Comparison of ENCODE assay signal across 9 cellular contexts in genomic region chr6:35698430-35698829, GRCh38. TPM values are rescaled to one million over a fixed set of nuclear protein-coding genes. Genes with fewer than 3 reads are reported as not detected.
A peak's percentile ranks its signal among the peaks of the same experiment; 100 is the strongest.
DNase-seq lines count a peak whose midpoint lies in the region; ATAC-seq, FAIRE-seq and TF ChIP-seq lines count a peak whose summit lies in the region.
"Not testable (repeated sequence)": the region's sequence is repeated elsewhere in the genome, so short reads cannot be mapped to it uniquely, and the experiment has no call there.
"Had no signal": no experiment of that assay in that cellular context is flagged by ENCODE, and none has a peak within 500 bp of the region (broad histone marks: within the 10 kb centered on the region; RNA-seq: fewer than 3 reads in every experiment).

No MANE protein-coding gene starts in this region.

- not testable (repeated sequence) for H3K36me3 ChIP-seq in GM23338 (ENCODE audit: insufficient read depth); H1 (ENCODE audit: control insufficient read depth in 2 of 4, insufficient read depth in 4 of 4, low read length in 3 of 4); right atrium auricular region; HepG2 (replicated peaks in 1 of 2; ENCODE audit: control insufficient read depth in 1 of 2, insufficient read depth in 2 of 2, low read length in 2 of 2)

- TF ChIP-seq RAD21 in H1 (IDR thresholded peaks at IDR 0.05 in 1 of 2, conservative IDR thresholded peaks at IDR 0.05 in 1 of 2; ENCODE audit: low read depth in 2 of 2, low read length in 2 of 2); HepG2 (CRISPR knock-in tag; IDR thresholded peaks at IDR 0.05): not testable (repeated sequence)

- not testable (repeated sequence) for H3K4me3 ChIP-seq in GM23338; H1 (ENCODE audit: extremely low read depth in 1 of 4, insufficient read depth in 2 of 4, low read depth in 3 of 4, low read length in 4 of 4); fibroblast of mammary gland (ENCODE audit: control insufficient read depth, low read depth, low read length); right atrium auricular region; HepG2 (replicated peaks in 1 of 3; ENCODE audit: insufficient read depth in 1 of 3, low read depth in 2 of 3, low read length in 3 of 3)

- not testable (repeated sequence) for H2BK20ac ChIP-seq in H1 (ENCODE audit: low read length)

- TF ChIP-seq POLR2A in H1 (IDR thresholded peaks at IDR 0.05; ENCODE audit: control extremely low read depth in 1 of 2, low read depth in 2 of 2, low read length in 2 of 2); HepG2 (IDR thresholded peaks at IDR 0.05; ENCODE audit: insufficient read depth in 1 of 2, low read depth in 2 of 2, low read length in 2 of 2): not testable (repeated sequence)

- BruUV-seq in HepG2 (replicated peaks; lab: Mats Ljungman, UMichigan): not testable (repeated sequence)

- not testable (repeated sequence) for H3K27me3 ChIP-seq in GM23338 (ENCODE audit: insufficient read depth); H1 (replicated peaks in 1 of 4; ENCODE audit: control insufficient read depth in 3 of 4, extremely low read depth in 1 of 4, insufficient read depth in 3 of 4, low read length in 3 of 4); right atrium auricular region; HepG2 (ENCODE audit: control insufficient read depth in 1 of 2, insufficient read depth in 2 of 2, low read length in 2 of 2)

- 93% methylated on average over 7 of the region's 7 CpGs; no CpG with 5 or more reads in 1 of the 2 experiments for WGBS in H1 (ENCODE audit: extremely low coverage in 1 of 2, insufficient coverage in 1 of 2, insufficient read length in 1 of 2, insufficient replicate concordance in 2 of 2, low coverage in 1 of 2, low lambda C conversion rate in 2 of 2, missing lambda C conversion rate in 1 of 2), 2 experiments
- WGBS in HepG2 (ENCODE audit: low lambda C conversion rate): 49% methylated on average over 7 of the region's 7 CpGs

- TF ChIP-seq CTCF in GM23338 (conservative IDR thresholded peaks at IDR 0.05; ENCODE audit: low read depth in 2 of 2); H1 (IDR thresholded peaks at IDR 0.05; ENCODE audit: control extremely low read depth in 1 of 3, insufficient read depth in 1 of 3, low read depth in 1 of 3, low read length in 3 of 3); fibroblast of mammary gland (conservative IDR thresholded peaks at IDR 0.05; ENCODE audit: control insufficient read depth, insufficient read depth, low read depth, low read length); right atrium auricular region (IDR thresholded peaks at IDR 0.05); HepG2 (CRISPR knock-in tag; IDR thresholded peaks at IDR 0.05): not testable (repeated sequence)

- POLR2A ChIA-PET in H1 (lab: Charles Lee; ENCODE audit: partially characterized antibody); HepG2 (lab: Yijun Ruan, JAX): not testable (repeated sequence)

- CTCF ChIA-PET in H1 (lab: Charles Lee; ENCODE audit: partially characterized antibody); HepG2 (lab: Yijun Ruan, JAX; ENCODE audit: low intra/inter-chr PET ratio, low total read pairs): not testable (repeated sequence)

- H4K20me1 ChIP-seq in GM23338 (replicated peaks; ENCODE audit: insufficient read depth); H1 (replicated peaks in 1 of 2; ENCODE audit: control insufficient read depth in 1 of 2, insufficient read depth in 2 of 2, low read length in 2 of 2); HepG2 (ENCODE audit: insufficient read depth, low read length): not testable (repeated sequence)

- not testable (repeated sequence) for H4K91ac ChIP-seq in H1 (replicated peaks; ENCODE audit: insufficient read length, low read length)

- H3K56ac ChIP-seq in H1 (replicated peaks; ENCODE audit: insufficient read length, low read depth, low read length): not testable (repeated sequence)

- not testable (repeated sequence) for H3K79me1 ChIP-seq in H1 (ENCODE audit: low read depth, low read length)

- H4K8ac ChIP-seq in H1 (ENCODE audit: extremely low read depth, insufficient read depth, low read length): not testable (repeated sequence)

- H3K9me3 Mint-ChIP-seq in GM23338: not testable (repeated sequence)

- H3K23me2 ChIP-seq in H1 (ENCODE audit: low read depth, low read length): not testable (repeated sequence)

- H3K27me3 Mint-ChIP-seq in GM23338 (ENCODE audit: insufficient read depth, low read depth, poor library complexity): not testable (repeated sequence)

- H3K18ac ChIP-seq in H1 (ENCODE audit: extremely low read depth, low read length): not testable (repeated sequence)

- H3K27ac Mint-ChIP-seq in GM23338: not testable (repeated sequence)

- intact Hi-C loops in HepG2 (cut with micrococcal nuclease; ENCODE audit: unreplicated experiment): not testable (repeated sequence)

- H3F3A ChIP-seq in GM23338 (replicated peaks; ENCODE audit: low read depth): not testable (repeated sequence)

- DNase-seq in GM23338 (ENCODE audit: low spot score); H1 (ENCODE audit: low read depth in 1 of 2, low spot score in 2 of 2); HepG2 (ENCODE audit: low spot score): not testable (repeated sequence)
- DNase-seq in amniotic epithelial cell (ENCODE audit: low read depth): peak; percentile 52
- peak; percentile 33 for DNase-seq in fibroblast of mammary gland (ENCODE audit: low read depth)
- DNase-seq in right atrium auricular region (ENCODE audit: low spot score): peak; percentile 50

- not testable (repeated sequence) for H2AK5ac ChIP-seq in H1 (ENCODE audit: low read depth, low read length)

- H2BK5ac ChIP-seq in H1 (ENCODE audit: low read depth, low read length): not testable (repeated sequence)

- not testable (repeated sequence) for H2BK15ac ChIP-seq in H1 (ENCODE audit: low read length)

- not testable (repeated sequence) for H3K27ac ChIP-seq in GM23338 (ENCODE audit: low read depth); H1 (ENCODE audit: low read depth, low read length); right atrium auricular region; HepG2 (ENCODE audit: extremely low read length, insufficient read depth, low read length)

- ATAC-seq in GM23338, HepG2: not testable (repeated sequence)

- not testable (repeated sequence) for TF ChIP-seq EP300 in H1 (IDR thresholded peaks at IDR 0.05; ENCODE audit: borderline replicate concordance in 1 of 2, low read depth in 2 of 2, low read length in 2 of 2); HepG2 (IDR thresholded peaks at IDR 0.05; ENCODE audit: low read depth in 2 of 2, low read length in 2 of 2); HepG2 (CRISPR knock-in tag; IDR thresholded peaks at IDR 0.05; ENCODE audit: borderline replicate concordance)

- H3K23ac ChIP-seq in H1 (ENCODE audit: insufficient read length): not testable (repeated sequence)

- not testable (repeated sequence) for H4K5ac ChIP-seq in H1 (ENCODE audit: insufficient read length, low read depth, low read length)

- not testable (repeated sequence) for H3K9me3 ChIP-seq in H1 (ENCODE audit: insufficient read depth in 2 of 2, low read depth in 1 of 2, low read length in 1 of 2); right atrium auricular region; HepG2 (ENCODE audit: low read length)

- not testable (repeated sequence) for H3K4ac ChIP-seq in H1 (replicated peaks; ENCODE audit: insufficient read length, low read depth, low read length)

- not testable (repeated sequence) for H3K4me1 ChIP-seq in GM23338 (ENCODE audit: insufficient read depth); H1 (replicated peaks in 1 of 4; ENCODE audit: control insufficient read depth in 3 of 4, insufficient read depth in 4 of 4, low read length in 3 of 4); right atrium auricular region; HepG2 (ENCODE audit: insufficient read depth, low read length)

- in situ Hi-C loops in HepG2 (cut with HindIII; ENCODE audit: extremely low pct_ligation_motif_present, low pct_unique_long_range_greater_than_20kb): not testable (repeated sequence)

- not testable (repeated sequence) for H2BK120ac ChIP-seq in H1 (replicated peaks; ENCODE audit: low read depth, low read length)

- H3K4me3 Mint-ChIP-seq in GM23338: not testable (repeated sequence)

- not testable (repeated sequence) for H2BK12ac ChIP-seq in H1 (ENCODE audit: low read depth, low read length)

- not testable (repeated sequence) for H3K4me1 Mint-ChIP-seq in GM23338

- 0 out of 2 replicates have a peak overlapping the region, but pooled peaks have one; percentile 28 for H2AFZ ChIP-seq in GM23338
- H2AFZ ChIP-seq in H1 (ENCODE audit: low read length): peak overlapping the region; percentile 60; the same call in 1 of the 2 replicates
- not testable (repeated sequence) for H2AFZ ChIP-seq in HepG2 (ENCODE audit: low read length)

- H3K79me2 ChIP-seq in GM23338 (replicated peaks; ENCODE audit: insufficient read depth); H1 (ENCODE audit: control insufficient read depth in 1 of 2, insufficient read depth in 2 of 2, low read length in 2 of 2); HepG2 (ENCODE audit: insufficient read depth, low read length): not testable (repeated sequence)

- H3K4me2 ChIP-seq in GM23338; H1 (ENCODE audit: insufficient read depth in 1 of 2, low read depth in 2 of 2, low read length in 2 of 2); HepG2 (ENCODE audit: low read depth, low read length): not testable (repeated sequence)

- not testable (repeated sequence) for H3K9me2 ChIP-seq in GM23338 (ENCODE audit: insufficient read depth)

- not testable (repeated sequence) for H3K36me3 Mint-ChIP-seq in GM23338 (ENCODE audit: low read depth)

- not testable (repeated sequence) for FAIRE-seq in H1 (lab: Jason Lieb, UNC); HepG2 (lab: Jason Lieb, UNC)

- not testable (repeated sequence) for H3K14ac ChIP-seq in H1 (ENCODE audit: insufficient read length)

- H3K9ac ChIP-seq in H1 (replicated peaks in 1 of 4; ENCODE audit: extremely low read depth in 1 of 4, low read depth in 3 of 4, low read length in 3 of 4); HepG2 (ENCODE audit: insufficient read depth, low read depth, low read length): not testable (repeated sequence)

RNA-seq across cellular contexts. Expression of gene FKBP5, which starts 9.7 kb away (rescaled TPM):
- total RNA-seq in GM23338 (2014; rRNA removed; shearing (Covaris generic)): 24.3 and 28.6 TPM in 2 replicates
- 17.7 and 19.8 TPM in 2 replicates for polyA plus RNA-seq in GM23338 (2016; fragmentation: Nextera tagmentation; extraction: Ambion mirVana)
- 40.4 and 41.0 TPM in 2 replicates for total RNA-seq in H1 (2021; fragmentation: NEBNext Ultra II Directional; extraction: Animal tissue kit (Norgen Biotek cat#: 25700))
- 9.3 and 14.3 TPM in 2 replicates for polyA plus RNA-seq in H1 (2011; rRNA removed)
- polyA plus RNA-seq in H1 (2011; cell fraction: cytosol; rRNA removed): 16.1 TPM
- polyA plus RNA-seq in H1 (2011; cell fraction: nucleus; rRNA removed): 6.4 TPM
- 31.8 to 41.6 TPM (median 34.6 TPM) in 4 replicates for polyA plus RNA-seq in H1 (2012, experiment 1 of 2)
- 4.5 TPM for polyA plus RNA-seq in H1 (2012, experiment 2 of 2)
- 30.0 TPM for polyA plus RNA-seq in H1 (2013, experiment 1 of 2)
- 31.7 TPM for polyA plus RNA-seq in H1 (2013, experiment 2 of 2)
- 14.7 and 18.2 TPM in 2 replicates for polyA minus RNA-seq in H1 (2011; rRNA and poly(A)+ RNA removed)
- polyA minus RNA-seq in H1 (2011; cell fraction: cytosol; rRNA and poly(A)+ RNA removed): 10.3 TPM
- polyA minus RNA-seq in H1 (2011; cell fraction: nucleus; rRNA and poly(A)+ RNA removed): 10.6 TPM
- 100 to 1,000 TPM; 135 TPM for total RNA-seq in right atrium auricular region
- 17.4 and 30.9 TPM in 2 replicates for total RNA-seq in HepG2 (2016; rRNA removed; fragmentation: Illumina TruSeq; extraction: Trizol)
- total RNA-seq in HepG2 (2016; cell fraction: cytosol; rRNA removed; fragmentation: Illumina TruSeq; extraction: Trizol; ENCODE audit: low read depth): 9.1 and 9.8 TPM in 2 replicates
- total RNA-seq in HepG2 (2016; cell fraction: insoluble cytoplasmic fraction; rRNA removed; fragmentation: Illumina TruSeq; extraction: Trizol): 17.4 and 28.9 TPM in 2 replicates
- 15.6 and 16.6 TPM in 2 replicates for total RNA-seq in HepG2 (2016; cell fraction: membrane; rRNA removed; fragmentation: Illumina TruSeq; extraction: Trizol)
- 13.7 and 15.0 TPM in 2 replicates for total RNA-seq in HepG2 (2016; cell fraction: nucleus; rRNA removed; fragmentation: Illumina TruSeq; extraction: Trizol)
- polyA plus RNA-seq in HepG2 (2011; rRNA removed): 6.9 and 8.0 TPM in 2 replicates
- polyA plus RNA-seq in HepG2 (2011; cell fraction: cytosol; rRNA removed): 4.0 and 5.9 TPM in 2 replicates
- 2.9 and 3.5 TPM in 2 replicates for polyA plus RNA-seq in HepG2 (2011; cell fraction: nucleus; rRNA removed)
- polyA plus RNA-seq in HepG2 (2012): 13.9 and 16.1 TPM in 2 replicates
- polyA plus RNA-seq in HepG2 (2016; cell fraction: cytosol; fragmentation: Illumina TruSeq; extraction: Trizol; ENCODE audit: low read depth): 2.6 and 2.8 TPM in 2 replicates
- polyA plus RNA-seq in HepG2 (2016; cell fraction: insoluble cytoplasmic fraction; fragmentation: Illumina TruSeq; extraction: Trizol; ENCODE audit: low read depth): 46.6 and 52.0 TPM in 2 replicates
- polyA plus RNA-seq in HepG2 (2016; cell fraction: membrane; fragmentation: Illumina TruSeq; extraction: Trizol; ENCODE audit: low read depth): 10.4 and 11.9 TPM in 2 replicates
- 24.1 and 24.8 TPM in 2 replicates for polyA plus RNA-seq in HepG2 (2016; cell fraction: nucleus; fragmentation: Illumina TruSeq; extraction: Trizol; ENCODE audit: insufficient read depth, low read depth)
- 4.5 and 8.4 TPM in 2 replicates for polyA minus RNA-seq in HepG2 (2011; rRNA and poly(A)+ RNA removed; ENCODE audit: low replicate concordance)
- 6.9 and 7.1 TPM in 2 replicates for polyA minus RNA-seq in HepG2 (2011; cell fraction: cytosol; rRNA and poly(A)+ RNA removed)
- polyA minus RNA-seq in HepG2 (2011; cell fraction: nucleus; rRNA and poly(A)+ RNA removed): 7.6 and 10.1 TPM in 2 replicates

RNA-seq across cellular contexts. Expression of gene ARMC12, which starts 38.4 kb away (rescaled TPM):
- 0.90 and 1.3 TPM in 2 replicates for total RNA-seq in GM23338 (2014; rRNA removed; shearing (Covaris generic))
- 0.94 TPM in 2 replicates for polyA plus RNA-seq in GM23338 (2016; fragmentation: Nextera tagmentation; extraction: Ambion mirVana)
- 0.78 and 0.86 TPM in 2 replicates for total RNA-seq in H1 (2021; fragmentation: NEBNext Ultra II Directional; extraction: Animal tissue kit (Norgen Biotek cat#: 25700))
- polyA plus RNA-seq in H1 (2011; rRNA removed): 3.7 and 3.9 TPM in 2 replicates
- polyA plus RNA-seq in H1 (2011; cell fraction: cytosol; rRNA removed): 3.5 TPM
- 14.4 TPM for polyA plus RNA-seq in H1 (2011; cell fraction: nucleus; rRNA removed)
- polyA plus RNA-seq in H1 (2012, experiment 1 of 2): 1.2 to 2.6 TPM (median 1.4 TPM) in 4 replicates
- 0.91 TPM for polyA plus RNA-seq in H1 (2012, experiment 2 of 2)
- polyA plus RNA-seq in H1 (2013, experiment 1 of 2): 1.4 TPM
- polyA plus RNA-seq in H1 (2013, experiment 2 of 2): 0.94 TPM
- 0.63 and 0.66 TPM in 2 replicates for polyA minus RNA-seq in H1 (2011; rRNA and poly(A)+ RNA removed)
- not detected for polyA minus RNA-seq in H1 (2011; cell fraction: cytosol; rRNA and poly(A)+ RNA removed)
- 0.80 TPM for polyA minus RNA-seq in H1 (2011; cell fraction: nucleus; rRNA and poly(A)+ RNA removed)
- under 1 TPM in 1 of 2 donors, not detected in 1; 0.39 TPM for total RNA-seq in right atrium auricular region
- total RNA-seq in HepG2 (2016; rRNA removed; fragmentation: Illumina TruSeq; extraction: Trizol): not detected in 2 replicates
- total RNA-seq in HepG2 (2016; cell fraction: cytosol; rRNA removed; fragmentation: Illumina TruSeq; extraction: Trizol; ENCODE audit: low read depth): not detected in 2 replicates
- total RNA-seq in HepG2 (2016; cell fraction: insoluble cytoplasmic fraction; rRNA removed; fragmentation: Illumina TruSeq; extraction: Trizol): 0.17 TPM in 1 of 2 replicates, not detected in the other
- total RNA-seq in HepG2 (2016; cell fraction: membrane; rRNA removed; fragmentation: Illumina TruSeq; extraction: Trizol): not detected in 2 replicates
- not detected in 2 replicates for total RNA-seq in HepG2 (2016; cell fraction: nucleus; rRNA removed; fragmentation: Illumina TruSeq; extraction: Trizol)
- 1.3 and 1.4 TPM in 2 replicates for polyA plus RNA-seq in HepG2 (2011; rRNA removed)
- polyA plus RNA-seq in HepG2 (2011; cell fraction: cytosol; rRNA removed): 0.71 and 1.0 TPM in 2 replicates
- 4.4 and 4.7 TPM in 2 replicates for polyA plus RNA-seq in HepG2 (2011; cell fraction: nucleus; rRNA removed)
- polyA plus RNA-seq in HepG2 (2012): 0.15 and 0.76 TPM in 2 replicates
- 0.15 TPM in 1 of 2 replicates, not detected in the other for polyA plus RNA-seq in HepG2 (2016; cell fraction: cytosol; fragmentation: Illumina TruSeq; extraction: Trizol; ENCODE audit: low read depth)
- not detected in 2 replicates for polyA plus RNA-seq in HepG2 (2016; cell fraction: insoluble cytoplasmic fraction; fragmentation: Illumina TruSeq; extraction: Trizol; ENCODE audit: low read depth)
- polyA plus RNA-seq in HepG2 (2016; cell fraction: membrane; fragmentation: Illumina TruSeq; extraction: Trizol; ENCODE audit: low read depth): not detected in 2 replicates
- 0.47 TPM in 1 of 2 replicates, not detected in the other for polyA plus RNA-seq in HepG2 (2016; cell fraction: nucleus; fragmentation: Illumina TruSeq; extraction: Trizol; ENCODE audit: insufficient read depth, low read depth)
- 0.21 and 0.38 TPM in 2 replicates for polyA minus RNA-seq in HepG2 (2011; rRNA and poly(A)+ RNA removed; ENCODE audit: low replicate concordance)
- not detected in 2 replicates for polyA minus RNA-seq in HepG2 (2011; cell fraction: cytosol; rRNA and poly(A)+ RNA removed)
- 1.2 TPM in 1 of 2 replicates, not detected in the other for polyA minus RNA-seq in HepG2 (2011; cell fraction: nucleus; rRNA and poly(A)+ RNA removed)
- total RNA-seq: Caco-2, GM23248 had no signal
- polyA plus RNA-seq: CD4-positive, CD25-positive, alpha-beta regulatory T cell had no signal
